ENCODE assay signal across 32 cellular contexts in the genomic region with DNA sequence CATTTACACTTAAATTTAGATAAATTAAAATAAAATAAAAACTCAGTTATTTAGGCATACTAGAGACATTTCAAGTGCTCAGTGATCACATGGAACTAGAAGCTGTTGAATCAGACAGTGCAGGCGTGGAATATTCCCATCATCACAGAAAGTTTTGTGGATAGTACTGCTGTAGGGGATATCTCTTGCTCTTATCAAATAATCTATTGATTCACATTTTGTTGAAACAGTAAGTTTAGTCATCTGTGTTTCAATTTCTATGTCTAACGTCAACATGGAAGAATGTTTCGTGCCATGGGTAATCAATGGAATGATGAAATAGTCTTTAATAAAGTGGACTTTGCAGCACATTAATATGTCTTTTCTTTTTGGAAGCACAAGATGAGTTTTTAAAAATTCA.
"Had no signal": no experiment of that assay in that cellular context is flagged by ENCODE, and none has a peak within 500 bp of the region (broad histone marks: within the 10 kb centered on the region; RNA-seq: fewer than 3 reads in every experiment).

No MANE protein-coding gene starts in this region.

- H3K27ac ChIP-seq: adrenal gland, breast epithelium, cardiac muscle cell, colonic mucosa, epithelial cell of prostate, esophagus squamous epithelium, gastroesophageal sphincter had no signal

- H3K4me3 ChIP-seq: adrenal gland, breast epithelium, cardiac muscle cell, colonic mucosa, esophagus squamous epithelium, gastroesophageal sphincter had no signal

- H3K4me1 ChIP-seq: adrenal gland, breast epithelium, colonic mucosa, esophagus squamous epithelium, gastroesophageal sphincter had no signal

- DNase-seq: activated CD4-positive, alpha-beta memory T cell treated with anti-CD3 and anti-CD28 coated beads for 36 hours; activated CD4-positive, alpha-beta T cell treated with anti-CD3 and anti-CD28 coated beads for 36 hours; activated CD4-positive, alpha-beta T cell treated with anti-CD3 and anti-CD28 coated beads, Interleukin-2, amount 10 ng/mL, durations not matched to agents 24 days and 14 days; activated CD4-positive, CD25-positive, alpha-beta regulatory T cell; activated CD4-positive, CD25-positive, alpha-beta regulatory T cell treated with anti-CD3 and anti-CD28 coated beads, Interleukin-2, amount 50 U/mL, for 72 hours; activated CD8-positive, alpha-beta memory T cell treated with anti-CD3 and anti-CD28 coated beads, Interleukin-2, amount 10 ng/mL, durations not matched to agents 7 days and 5 days; activated CD8-positive, alpha-beta memory T cell treated with anti-CD3 and anti-CD28 coated beads, Interleukin-2, amount 50 U/mL, for 4 hours; activated CD8-positive, alpha-beta T cell treated with anti-CD3 and anti-CD28 coated beads, Interleukin-2, amount 10 ng/mL, durations not matched to agents 7 days and 5 days; activated effector memory CD4-positive, alpha-beta T cell treated with anti-CD3 and anti-CD28 coated beads, Interleukin-2, amount 50 U/mL, for 16 hours; activated naive CD4-positive, alpha-beta T cell treated with anti-CD3 and anti-CD28 coated beads for 36 hours; activated naive CD8-positive, alpha-beta T cell treated with anti-CD3 and anti-CD28 coated beads for 36 hours; activated naive CD8-positive, alpha-beta T cell treated with anti-CD3 and anti-CD28 coated beads, Interleukin-2, amount 50 U/mL, for 24 hours; activated T-cell treated with anti-CD3 and anti-CD28 coated beads, Interleukin-2, amount 50 U/mL, for 1 hour; activated T-cell treated with anti-CD3 and anti-CD28 coated beads, Interleukin-2, amount 50 U/mL, for 48 hours; adrenal gland; amygdala; aorta; central memory CD4-positive, alpha-beta T cell; cerebellar nuclear complex; colonic mucosa; effector CD8-positive, alpha-beta T cell; esophagus squamous epithelium; foreskin melanocyte; T-helper 1 cell; T-helper 17 cell; T1000 had no signal

- H3K36me3 ChIP-seq: adrenal gland, breast epithelium, cardiac muscle cell, colonic mucosa, esophagus squamous epithelium, gastroesophageal sphincter had no signal

- FAIRE-seq: endometrium, endothelial cell of umbilical vein had no signal

- ATAC-seq: activated CD4-positive, alpha-beta T cell treated with anti-CD3 and anti-CD28 coated beads for 36 hours; activated CD8-positive, alpha-beta memory T cell treated with anti-CD3 and anti-CD28 coated beads, Interleukin-2, amount 10 ng/mL, durations not matched to agents 7 days and 5 days; activated CD8-positive, alpha-beta T cell treated with anti-CD3 and anti-CD28 coated beads, Interleukin-2, amount 10 ng/mL, durations not matched to agents 7 days and 5 days; activated naive CD8-positive, alpha-beta T cell treated with anti-CD3 and anti-CD28 coated beads, Interleukin-2, amount 50 U/mL, for 24 hours; gastroesophageal sphincter; T-helper 17 cell had no signal

- H3K9me3 ChIP-seq: adrenal gland, breast epithelium, colonic mucosa, esophagus squamous epithelium, gastroesophageal sphincter had no signal

- H3K27me3 ChIP-seq: adrenal gland, breast epithelium, cardiac muscle cell, colonic mucosa, esophagus squamous epithelium had no signal
